Comparison of ENCODE assay signal across 34 cellular contexts in the genomic region with DNA sequence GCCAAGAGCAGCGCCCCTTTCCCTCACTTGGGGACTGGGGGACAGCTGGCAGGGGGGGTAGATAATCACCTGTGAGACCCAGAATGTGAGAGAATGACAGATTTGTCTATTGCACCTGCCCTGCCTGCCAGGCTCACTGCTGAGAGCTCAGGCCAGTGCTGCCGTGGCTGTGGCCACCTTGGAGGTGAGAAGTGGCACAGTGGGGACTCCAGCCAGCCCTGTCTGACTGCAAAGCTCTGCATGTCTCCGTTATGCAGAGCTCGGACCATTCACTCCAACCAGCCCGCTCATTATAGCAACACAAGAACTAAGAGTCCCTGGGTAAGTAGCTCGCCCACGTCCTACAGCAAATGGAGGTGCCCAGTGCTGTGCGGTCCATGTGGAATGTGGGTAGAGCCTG.
"Had no signal": no experiment of that assay in that cellular context is flagged by ENCODE, and none has a peak within 500 bp of the region (broad histone marks: within the 10 kb centered on the region; RNA-seq: fewer than 3 reads in every experiment).

No MANE protein-coding gene starts in this region.

- DNase-seq: activated B cell treated with CpG ODN at 0.5 μM for 24 hours; activated CD4-positive, alpha-beta memory T cell treated with anti-CD3 and anti-CD28 coated beads, Interleukin-2, amount 10 ng/mL, durations not matched to agents 7 days and 5 days; activated CD4-positive, alpha-beta T cell treated with anti-CD3 and anti-CD28 coated beads for 4 hours; activated CD4-positive, CD25-positive, alpha-beta regulatory T cell treated with anti-CD3 and anti-CD28 coated beads, Interleukin-2, amount 50 U/mL, for 72 hours; activated gamma-delta T cell; activated naive CD4-positive, alpha-beta T cell treated with Interleukin-2 at 50 U/mL for 16 hours; activated naive CD8-positive, alpha-beta T cell treated with anti-CD3 and anti-CD28 coated beads, Interleukin-2, amount 10 ng/mL, durations not matched to agents 7 days and 5 days; activated T-cell treated with anti-CD3 and anti-CD28 coated beads, Interleukin-2, amount 50 U/mL, for 24 hours; Kasumi-1; KG1; MG63; NCI-H1048; NCI-H1105 treated with DMSO at 0.1 percent for 48 hours; NCI-H1436; NCI-H1694; NCI-H1930; NCI-H2081 treated with DMSO at 0.1 percent for 48 hours; NCI-H345; NCI-H526; NCI-H748 treated with DMSO at 0.1 percent for 48 hours; NK-92 treated with Interleukin-12 subunit alpha and Interleukin-12 subunit beta, amount 100 ng/mL, for 24 hours; PC-9; SIG-M5; SW 1271; T-helper 1 cell; T-helper 2 cell; T-helper 9 cell had no signal

- H3K4me2 ChIP-seq: PC-9 had no signal

- H3K9me3 ChIP-seq: ascending aorta, MG63 had no signal

- H3K36me3 ChIP-seq: ascending aorta, cardiac muscle cell, MG63 had no signal

- H3K4me3 ChIP-seq: ascending aorta, cardiac muscle cell, MG63, PC-9 had no signal

- H3K27ac ChIP-seq: ascending aorta, cardiac muscle cell, PC-9, RWPE1, VCaP had no signal

- H3K27me3 ChIP-seq: ascending aorta, MG63 had no signal

- FAIRE-seq: RCC 7860 had no signal

- H2AFZ ChIP-seq: PC-9 had no signal

- H3K4me1 ChIP-seq: ascending aorta had no signal

- ATAC-seq: Right ventricle myocardium inferior, SK-N-SH treated with all-trans-retinoic acid at 6 μM for 48 hours had no signal
